ENCODE assay signal across 1 cellular context in genomic region chr1:154186852-154187501, GRCh38.
TF ChIP-seq lines count a peak whose summit lies in the region.

No MANE protein-coding gene starts in this region.

TF ChIP-seq in Ishikawa, 13 proteins besides CTCF, POLR2A, EP300 and RAD21:
- TF ChIP-seq REST (IDR thresholded peaks at IDR 0.05; ENCODE audit: low read depth) = no peak
- no peak for TF ChIP-seq YY1 (IDR thresholded peaks at IDR 0.05; ENCODE audit: low read depth)
- TF ChIP-seq USF1 (IDR thresholded peaks at IDR 0.05) = no peak
- TF ChIP-seq TEAD4 (IDR thresholded peaks at IDR 0.05) = no peak
- TF ChIP-seq NFIC (IDR thresholded peaks at IDR 0.05) = no peak
- 0 out of 2 replicates have a peak, but pooled peaks have one; percentile 20 for TF ChIP-seq CEBPB (IDR thresholded peaks at IDR 0.05)
- TF ChIP-seq EGR1 (IDR thresholded peaks at IDR 0.05) = no peak
TF ChIP-seq in Ishikawa: peak in this region for 1.
